ENCODE assay signal across 9 cellular contexts in the genomic region with DNA sequence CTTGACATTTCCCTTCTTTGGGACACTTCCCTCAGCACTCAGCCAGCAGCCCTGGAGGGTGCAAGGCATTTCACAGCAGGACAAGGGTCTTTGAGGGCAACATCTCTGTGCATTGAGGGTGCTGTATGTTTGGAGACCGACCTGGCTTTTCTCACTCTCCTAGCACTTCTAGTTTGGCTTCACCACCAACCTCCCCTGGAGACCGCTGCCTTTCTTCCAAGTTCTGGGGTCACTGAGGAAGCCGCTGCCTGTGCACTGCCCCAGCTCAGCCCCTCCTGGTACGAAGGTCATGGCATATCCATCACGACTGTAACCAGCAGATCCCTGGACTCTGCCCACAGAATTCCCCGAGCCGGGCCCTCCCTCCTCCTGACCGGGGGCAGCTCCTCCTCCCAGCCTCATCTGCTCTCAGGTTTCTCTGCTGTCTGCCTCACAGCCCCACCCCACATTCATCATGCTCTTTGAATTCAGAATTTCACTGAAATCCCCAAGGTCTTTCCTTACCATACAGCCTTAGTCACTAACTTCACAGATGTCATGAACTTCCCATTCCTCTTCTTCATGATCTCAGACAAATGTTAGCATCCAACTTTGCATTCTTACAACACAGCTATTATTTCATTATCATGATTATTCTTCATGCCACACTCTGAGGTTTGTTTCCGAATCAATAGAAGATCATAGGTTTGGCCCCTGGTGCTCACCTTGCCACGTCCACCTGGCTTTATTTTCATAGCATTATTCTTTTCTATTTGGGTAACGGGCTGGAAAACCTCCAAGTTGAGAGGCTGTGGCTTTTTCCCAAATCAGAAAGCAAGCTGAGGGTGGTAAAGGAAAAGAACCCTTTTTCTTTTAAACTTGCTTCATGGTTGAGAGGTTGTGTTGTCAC.
DNase-seq lines count a peak whose midpoint lies in the region; ATAC-seq and TF ChIP-seq lines count a peak whose summit lies in the region.
"Had no signal": no experiment of that assay in that cellular context is flagged by ENCODE, and none has a peak within 500 bp of the region (broad histone marks: within the 10 kb centered on the region; RNA-seq: fewer than 3 reads in every experiment).

No MANE protein-coding gene starts in this region.

- TF ChIP-seq CTCF in BJ (IDR thresholded peaks at IDR 0.05; ENCODE audit: insufficient read depth, low read depth, low read length) (no peak), chondrocyte (IDR thresholded peaks at IDR 0.05) (no peak)

- H3K27me3 Mint-ChIP-seq in chondrocyte (ENCODE audit: low read depth) (no peaks in the 10 kb centered on the region), T-cell (peaks cover 0 to 4% of the 10 kb centered on the region in 2 donors)
- H3K27me3 Mint-ChIP-seq in natural killer cell treated with Interleukin-12 subunit alpha and Interleukin-12 subunit beta and Interleukin-15 and Interleukin-18, amount 100 ng/mL, for 72 hours = peaks cover 11 to 21% of the 10 kb centered on the region in 2 donors

- ATAC-seq in T-cell (replicated peaks in 1 of 4) = no peak
- ATAC-seq in natural killer cell treated with Interleukin-12 subunit alpha and Interleukin-12 subunit beta and Interleukin-15 and Interleukin-18, amount 100 ng/mL, for 72 hours = no peak
- no peak for ATAC-seq in GM21526 (IDR thresholded peaks at IDR 0.05; ENCODE audit: low FRiP score, unreplicated experiment)

- H3K27me3 ChIP-seq in BJ (ENCODE audit: control insufficient read depth, insufficient read depth, low read length) (peaks cover 6% of the 10 kb centered on the region; the same call in 1 of the 2 replicates), mesenchymal stem cell (ENCODE audit: control insufficient read depth in 1 of 2, insufficient read depth in 1 of 2, low read length in 2 of 2) (peaks cover 0 to 36% of the 10 kb centered on the region in 2 experiments)

- H3K4me1 Mint-ChIP-seq in chondrocyte (ENCODE audit: low read depth) = peaks cover 12% of the 10 kb centered on the region
- H3K4me1 Mint-ChIP-seq in T-cell = peaks cover 28 to 40% (median 29%) of the 10 kb centered on the region in 3 donors
- peaks cover 10 to 11% of the 10 kb centered on the region in 2 donors for H3K4me1 Mint-ChIP-seq in natural killer cell treated with Interleukin-12 subunit alpha and Interleukin-12 subunit beta and Interleukin-15 and Interleukin-18, amount 100 ng/mL, for 72 hours (ENCODE audit: low read depth in 2 of 2)

- H3K4ac ChIP-seq in mesenchymal stem cell (ENCODE audit: low read depth in 1 of 2, low read length in 2 of 2) = no peak overlapping the region

- no peak overlapping the region for H4K91ac ChIP-seq in mesenchymal stem cell (ENCODE audit: low read length)

- peak overlapping the region; percentile 31 for H2BK15ac ChIP-seq in mesenchymal stem cell (ENCODE audit: low read depth, poor library complexity, severe bottlenecking)

- H3K4me3 ChIP-seq in BJ (ENCODE audit: low read depth, low read length) = no peak overlapping the region
- H3K4me3 ChIP-seq in mesenchymal stem cell (ENCODE audit: insufficient read depth in 1 of 2, low read depth in 1 of 2, low read length in 2 of 2) = peak overlapping the region in 1 of 2 experiments; percentile 32

- H3K27ac ChIP-seq in mesenchymal stem cell (ENCODE audit: low read length, poor library complexity, severe bottlenecking) = no peak overlapping the region

- H3K23ac ChIP-seq in mesenchymal stem cell (ENCODE audit: low read length in 2 of 2) = no peak overlapping the region

- H3K4me1 ChIP-seq in mesenchymal stem cell (ENCODE audit: control insufficient read depth, insufficient read depth, low read depth, low read length) = no peaks in the 10 kb centered on the region

- 55% methylated on average over 11 of the region's 11 CpGs for WGBS in mesenchymal stem cell

- no peak overlapping the region for H3K4me3 Mint-ChIP-seq in chondrocyte (ENCODE audit: unreplicated experiment)
- H3K4me3 Mint-ChIP-seq in T-cell = no peak overlapping the region
- no peak overlapping the region for H3K4me3 Mint-ChIP-seq in natural killer cell treated with Interleukin-12 subunit alpha and Interleukin-12 subunit beta and Interleukin-15 and Interleukin-18, amount 100 ng/mL, for 72 hours
- H3K4me3 Mint-ChIP-seq: naive B cell had no signal

- no peak overlapping the region for H3K4me2 ChIP-seq in mesenchymal stem cell (ENCODE audit: low read length, poor library complexity, severe bottlenecking)

- peak; percentile 81 for DNase-seq in BJ (ENCODE audit: low read depth)
- DNase-seq in MV-4-11 (lab: John Stamatoyannopoulos, UW) = peak; percentile 28
- no peak for DNase-seq in chondrocyte (ENCODE audit: low spot score)
- DNase-seq in mesenchymal stem cell = peak; percentile 41
- no peak for DNase-seq in T-cell
- DNase-seq in natural killer cell treated with Interleukin-12 subunit alpha and Interleukin-12 subunit beta and Interleukin-15 and Interleukin-18, amount 100 ng/mL, for 72 hours (ENCODE audit: low spot score) = no peak
- no peak for DNase-seq in G401 (ENCODE audit: low spot score)
- DNase-seq: naive B cell had no signal

- no peak overlapping the region for H2BK120ac ChIP-seq in mesenchymal stem cell (ENCODE audit: low read depth, low read length)

- peak overlapping the region; percentile 56 for H3K9ac ChIP-seq in mesenchymal stem cell (ENCODE audit: low read length)

- no peak overlapping the region for H2AK5ac ChIP-seq in mesenchymal stem cell (ENCODE audit: low read length, severe bottlenecking)

- peak overlapping the region in 1 of 2 experiments; percentile 54 for H3K18ac ChIP-seq in mesenchymal stem cell (ENCODE audit: low read depth in 1 of 2, low read length in 2 of 2)

- peak overlapping the region in 1 of 2 experiments; percentile 10 for H2BK12ac ChIP-seq in mesenchymal stem cell (ENCODE audit: low read length in 2 of 2)

- in situ Hi-C loops in G401 (cut with HindIII; ENCODE audit: low sequenced_read_pairs) = no loop called here

- H3K36me3 Mint-ChIP-seq in chondrocyte (ENCODE audit: low read depth) = no peaks in the 10 kb centered on the region
- no peaks in the 10 kb centered on the region for H3K36me3 Mint-ChIP-seq in T-cell
- H3K36me3 Mint-ChIP-seq in natural killer cell treated with Interleukin-12 subunit alpha and Interleukin-12 subunit beta and Interleukin-15 and Interleukin-18, amount 100 ng/mL, for 72 hours = no peaks in the 10 kb centered on the region
- H3K36me3 Mint-ChIP-seq: naive B cell had no signal

- H3K27ac Mint-ChIP-seq in chondrocyte (ENCODE audit: unreplicated experiment) (peak overlapping the region; percentile 0), T-cell (no peak overlapping the region)
- no peak overlapping the region for H3K27ac Mint-ChIP-seq in natural killer cell treated with Interleukin-12 subunit alpha and Interleukin-12 subunit beta and Interleukin-15 and Interleukin-18, amount 100 ng/mL, for 72 hours
- H3K27ac Mint-ChIP-seq: naive B cell had no signal

- H2BK5ac ChIP-seq in mesenchymal stem cell (ENCODE audit: low read depth, low read length, poor library complexity, severe bottlenecking) = no peak overlapping the region

- H4K8ac ChIP-seq in mesenchymal stem cell (ENCODE audit: low read length) = no peak overlapping the region

- no peaks in the 10 kb centered on the region for H3K9me3 Mint-ChIP-seq in chondrocyte (ENCODE audit: low read depth)
- no peaks in the 10 kb centered on the region for H3K9me3 Mint-ChIP-seq in T-cell
- H3K9me3 Mint-ChIP-seq in natural killer cell treated with Interleukin-12 subunit alpha and Interleukin-12 subunit beta and Interleukin-15 and Interleukin-18, amount 100 ng/mL, for 72 hours = no peaks in the 10 kb centered on the region

- no peaks in the 10 kb centered on the region for H3K36me3 ChIP-seq in BJ (ENCODE audit: control insufficient read depth, insufficient read depth, low read length)
- H3K36me3 ChIP-seq in mesenchymal stem cell (ENCODE audit: control insufficient read depth in 1 of 2, insufficient read depth in 2 of 2, low read depth in 1 of 2, low read length in 2 of 2) = no peaks in the 10 kb centered on the region

- no peaks in the 10 kb centered on the region for H3K9me3 ChIP-seq in mesenchymal stem cell (ENCODE audit: control insufficient read depth, low read length)

- no peak overlapping the region for H3K14ac ChIP-seq in mesenchymal stem cell (ENCODE audit: low read length in 2 of 2)

- H2AFZ ChIP-seq in mesenchymal stem cell (ENCODE audit: low read depth, low read length) = no peak overlapping the region

- POLR2A ChIA-PET in BJ (lab: Charles Lee) (no interaction called here), T-cell (lab: Charles Lee) (interaction anchor here in 1 of 2 donors (0.6 kb wide), 1 partner anchor 74 kb away, joined by 4 read pairs; no protein-coding TSS in a partner anchor)

- CTCF ChIA-PET in BJ (lab: Yijun Ruan, JAX) = interaction anchor here (1.1 to 1.4 kb wide), 2 partner anchors 404 to 437 kb away, joined by 3 to 4 read pairs; no protein-coding TSS in a partner anchor
- CTCF ChIA-PET in T-cell (lab: Charles Lee) = no interaction called here

- H3K79me1 ChIP-seq in mesenchymal stem cell (replicated peaks; ENCODE audit: low read length, poor library complexity, severe bottlenecking) = no peaks in the 10 kb centered on the region

Comparison
In these comparisons a context has a peak if more than half of its experiments do, and no peak if none do; other contexts are left out.
1. DNase-seq: peak in BJ (single experiment), MV-4-11 (single experiment) and mesenchymal stem cell (single experiment); none in chondrocyte (single experiment), T-cell (0 of 34), natural killer cell treated with Interleukin-12 subunit alpha and Interleukin-12 subunit beta and Interleukin-15 and Interleukin-18, amount 100 ng/mL, for 72 hours (single experiment) and G401 (single experiment).